ENCODE assay signal across 13 cellular contexts in genomic region chr2:8999047-8999446, GRCh38.
"Had no signal": no experiment of that assay in that cellular context is flagged by ENCODE, and none has a peak within 500 bp of the region (broad histone marks: within the 10 kb centered on the region; RNA-seq: fewer than 3 reads in every experiment).

No MANE protein-coding gene starts in this region.

- DNase-seq: activated naive CD4-positive, alpha-beta T cell; activated T-cell treated with anti-CD3 and anti-CD28 coated beads for 4 hours; brain microvascular endothelial cell; cortex of kidney; effector memory CD4-positive, alpha-beta T cell; foreskin fibroblast; hippocampal formation; naive thymus-derived CD4-positive, alpha-beta T cell; pancreas; sigmoid colon; spleen; stimulated activated naive CD8-positive, alpha-beta T cell treated with anti-CD3 and anti-CD28 coated beads, Interleukin-15, amount 100 ng/mL, for 72 hours had no signal

- ATAC-seq: left lobe of liver; naive thymus-derived CD4-positive, alpha-beta T cell; pancreas; stimulated activated naive CD8-positive, alpha-beta T cell treated with anti-CD3 and anti-CD28 coated beads, Interleukin-15, amount 100 ng/mL, for 72 hours had no signal
